In genomic region chr12:7921181-7921580, GRCh38 we compare ENCODE assay signal across 11 cellular contexts. TPM values are rescaled to one million over a fixed set of nuclear protein-coding genes. Genes with fewer than 3 reads are reported as not detected.
DNase-seq lines count a peak whose midpoint lies in the region; ATAC-seq and TF ChIP-seq lines count a peak whose summit lies in the region.
"Not testable (repeated sequence)": the region's sequence is repeated elsewhere in the genome, so short reads cannot be mapped to it uniquely, and the experiment has no call there.
"Had no signal": no experiment of that assay in that cellular context is flagged by ENCODE, and none has a peak within 500 bp of the region (broad histone marks: within the 10 kb centered on the region; RNA-seq: fewer than 3 reads in every experiment).

No MANE protein-coding gene starts in this region.

- H2AK5ac ChIP-seq in trophoblast cell (ENCODE audit: low read length), result not testable (repeated sequence)

- peaks cover 19 to 76% (median 35%) of the 10 kb centered on the region in 3 donors for H3K36me3 Mint-ChIP-seq in CD8-positive, alpha-beta memory T cell
- H3K36me3 Mint-ChIP-seq in T-cell, result peaks cover 63% of the 10 kb centered on the region
- H3K36me3 Mint-ChIP-seq in activated T-cell treated with anti-CD3 and anti-CD28 coated beads, Interleukin-2, amount 50 U/mL, for 24 hours (ENCODE audit: low read depth), result peaks cover 82% of the 10 kb centered on the region
- H3K36me3 Mint-ChIP-seq in activated naive CD8-positive, alpha-beta T cell treated with anti-CD3 and anti-CD28 coated beads, Interleukin-2, amount 50 U/mL, for 24 hours (ENCODE audit: low read depth), result peaks cover 60% of the 10 kb centered on the region
- H3K36me3 Mint-ChIP-seq in endodermal cell (ENCODE audit: low read depth), result peaks cover 75% of the 10 kb centered on the region
- H3K36me3 Mint-ChIP-seq in mesothelial cell of epicardium, result peaks cover 39% of the 10 kb centered on the region

- H2BK120ac ChIP-seq in trophoblast cell (ENCODE audit: insufficient read depth, low read length, poor library complexity), result peak overlapping the region; percentile 24

- not testable (repeated sequence) for H3K79me1 ChIP-seq in trophoblast cell (ENCODE audit: low read length)

- H3K9me3 Mint-ChIP-seq in CD8-positive, alpha-beta memory T cell; T-cell; activated T-cell treated with anti-CD3 and anti-CD28 coated beads, Interleukin-2, amount 50 U/mL, for 24 hours; activated naive CD8-positive, alpha-beta T cell treated with anti-CD3 and anti-CD28 coated beads, Interleukin-2, amount 50 U/mL, for 24 hours; endodermal cell; mesothelial cell of epicardium: not testable (repeated sequence)

- peak overlapping the region in 5 of 8 donors; percentile 4 to 70 (median 57) for H3K27ac Mint-ChIP-seq in CD8-positive, alpha-beta memory T cell
- H3K27ac Mint-ChIP-seq in T-cell (peak overlapping the region; percentile 22 to 43), endodermal cell (peak overlapping the region; percentile 52), mesothelial cell of epicardium (peak overlapping the region; percentile 72)
- peak overlapping the region; percentile 50 for H3K27ac Mint-ChIP-seq in activated T-cell treated with anti-CD3 and anti-CD28 coated beads, Interleukin-2, amount 50 U/mL, for 24 hours
- peak overlapping the region; percentile 31 for H3K27ac Mint-ChIP-seq in activated naive CD8-positive, alpha-beta T cell treated with anti-CD3 and anti-CD28 coated beads, Interleukin-2, amount 50 U/mL, for 24 hours

- not testable (repeated sequence) for H2AFZ ChIP-seq in trophoblast cell (ENCODE audit: insufficient read depth, low read length, poor library complexity)

- whole genome bisulfite sequencing in endodermal cell (ENCODE audit: insufficient coverage in 1 of 2, insufficient read length in 1 of 2), 2 experiments, result 88% methylated on average over 6 of the region's 12 CpGs; no CpG with 5 or more reads in 1 of the 2 experiments
- WGBS in trophoblast cell (ENCODE audit: extremely low coverage, insufficient coverage, insufficient read length), result no CpG with 5 or more reads among the region's 12 CpGs

- H3K27ac ChIP-seq in CD8-positive, alpha-beta memory T cell (ENCODE audit: low read depth, low read length); endodermal cell (ENCODE audit: low read depth, low read length); trophoblast cell (ENCODE audit: low read depth, low read length); upper lobe of right lung: not testable (repeated sequence)

- H3K18ac ChIP-seq in trophoblast cell (ENCODE audit: low read length), result peak overlapping the region; percentile 40

- peaks cover 50% of the 10 kb centered on the region for H3K36me3 ChIP-seq in CD8-positive, alpha-beta memory T cell (ENCODE audit: insufficient read depth, low read length)
- H3K36me3 ChIP-seq in endodermal cell (ENCODE audit: control insufficient read depth, insufficient read depth, low read length) (peaks cover 69% of the 10 kb centered on the region), trophoblast cell (ENCODE audit: control insufficient read depth in 1 of 2, insufficient read depth in 2 of 2, low read length in 2 of 2) (peaks cover 41 to 54% of the 10 kb centered on the region in 2 experiments), upper lobe of right lung (peaks cover 73% of the 10 kb centered on the region)

- H3K14ac ChIP-seq in trophoblast cell (ENCODE audit: low read length), result not testable (repeated sequence)

- H3K27me3 ChIP-seq in CD8-positive, alpha-beta memory T cell (ENCODE audit: insufficient read depth, low read length, poor library complexity, severe bottlenecking); endodermal cell (ENCODE audit: control insufficient read depth, insufficient read depth, low read length, poor library complexity, severe bottlenecking); trophoblast cell (ENCODE audit: insufficient read depth, low read length); upper lobe of right lung: not testable (repeated sequence)

- ATAC-seq in T-cell (replicated peaks in 1 of 4); activated naive CD8-positive, alpha-beta T cell treated with anti-CD3 and anti-CD28 coated beads, Interleukin-2, amount 50 U/mL, for 24 hours: not testable (repeated sequence)
- peak; percentile 14 for ATAC-seq in upper lobe of right lung

- H4K91ac ChIP-seq in trophoblast cell (ENCODE audit: low read depth, low read length), result peak overlapping the region; percentile 19

- DNase-seq in CD8-positive, alpha-beta memory T cell; T-cell; activated T-cell treated with anti-CD3 and anti-CD28 coated beads, Interleukin-2, amount 50 U/mL, for 24 hours; activated naive CD8-positive, alpha-beta T cell treated with anti-CD3 and anti-CD28 coated beads, Interleukin-2, amount 50 U/mL, for 24 hours; endodermal cell; mesothelial cell of epicardium (ENCODE audit: low spot score in 2 of 2, unreplicated experiment in 2 of 2); trophoblast cell; upper lobe of right lung: not testable (repeated sequence)

- H3K4me3 Mint-ChIP-seq in CD8-positive, alpha-beta memory T cell, result peak overlapping the region in 2 of 7 donors; percentile 4 to 53
- peak overlapping the region in 1 of 3 donors; percentile 42 for H3K4me3 Mint-ChIP-seq in T-cell
- not testable (repeated sequence) for H3K4me3 Mint-ChIP-seq in activated T-cell treated with anti-CD3 and anti-CD28 coated beads, Interleukin-2, amount 50 U/mL, for 24 hours; activated naive CD8-positive, alpha-beta T cell treated with anti-CD3 and anti-CD28 coated beads, Interleukin-2, amount 50 U/mL, for 24 hours; mesothelial cell of epicardium
- H3K4me3 Mint-ChIP-seq in endodermal cell, result peak overlapping the region; percentile 14

- not testable (repeated sequence) for TF ChIP-seq CTCF in endodermal cell (conservative IDR thresholded peaks at IDR 0.05); mesothelial cell of epicardium (IDR thresholded peaks at IDR 0.05; ENCODE audit: unreplicated experiment); upper lobe of right lung (IDR thresholded peaks at IDR 0.05)

- intact Hi-C loops in upper lobe of right lung (cut with DNase I), result not testable (repeated sequence)

- not testable (repeated sequence) for H2BK5ac ChIP-seq in trophoblast cell (ENCODE audit: low read depth, low read length, poor library complexity)

- peaks cover 10% of the 10 kb centered on the region for H3K4me1 ChIP-seq in CD8-positive, alpha-beta memory T cell (ENCODE audit: insufficient read depth, low read length)
- not testable (repeated sequence) for H3K4me1 ChIP-seq in endodermal cell (ENCODE audit: control insufficient read depth, insufficient read depth, low read length); trophoblast cell (ENCODE audit: control insufficient read depth in 1 of 2, insufficient read depth in 2 of 2, low read length in 2 of 2); upper lobe of right lung

- H4K8ac ChIP-seq in trophoblast cell (ENCODE audit: low read depth, low read length), result peak overlapping the region; percentile 69

- not testable (repeated sequence) for H3K23ac ChIP-seq in trophoblast cell (ENCODE audit: low read length)

- H3K4me3 ChIP-seq in CD8-positive, alpha-beta memory T cell (ENCODE audit: low read length); trophoblast cell (ENCODE audit: low read depth, low read length); upper lobe of right lung: not testable (repeated sequence)
- peak overlapping the region; percentile 65 for H3K4me3 ChIP-seq in endodermal cell (ENCODE audit: low read length)

- peak overlapping the region; percentile 15 for H3K9ac ChIP-seq in endodermal cell (ENCODE audit: extremely low read depth, low read length, poor library complexity, severe bottlenecking)
- H3K9ac ChIP-seq in trophoblast cell (ENCODE audit: low read length), result not testable (repeated sequence)

- peaks cover 44 to 69% (median 63%) of the 10 kb centered on the region in 3 donors for H3K4me1 Mint-ChIP-seq in CD8-positive, alpha-beta memory T cell
- H3K4me1 Mint-ChIP-seq in T-cell, result peaks cover 53 to 61% (median 57%) of the 10 kb centered on the region in 3 donors
- H3K4me1 Mint-ChIP-seq in activated T-cell treated with anti-CD3 and anti-CD28 coated beads, Interleukin-2, amount 50 U/mL, for 24 hours (ENCODE audit: low read depth), result peaks cover 45% of the 10 kb centered on the region
- peaks cover 27% of the 10 kb centered on the region for H3K4me1 Mint-ChIP-seq in activated naive CD8-positive, alpha-beta T cell treated with anti-CD3 and anti-CD28 coated beads, Interleukin-2, amount 50 U/mL, for 24 hours
- peaks cover 43% of the 10 kb centered on the region for H3K4me1 Mint-ChIP-seq in endodermal cell
- peaks cover 16% of the 10 kb centered on the region for H3K4me1 Mint-ChIP-seq in mesothelial cell of epicardium

- not testable (repeated sequence) for H3K9me3 ChIP-seq in CD8-positive, alpha-beta memory T cell (ENCODE audit: low read length); endodermal cell (ENCODE audit: control insufficient read depth, low read length); trophoblast cell (ENCODE audit: insufficient read depth, low read depth, low read length); upper lobe of right lung

- POLR2A ChIA-PET in CD8-positive, alpha-beta memory T cell (lab: Charles Lee), result not testable (repeated sequence)
- POLR2A ChIA-PET in T-cell (lab: Charles Lee), result interaction anchor here (0.6 to 1.4 kb wide), 7 partner anchors 12 to 1169 kb away, joined by 3 to 18 read pairs (median 4); partner anchors contain the start of gene SLC2A3 (in 1 of the 2)

- H2BK12ac ChIP-seq in trophoblast cell (ENCODE audit: low read length), result not testable (repeated sequence)

- not testable (repeated sequence) for H3K4ac ChIP-seq in trophoblast cell (ENCODE audit: low read depth, low read length)

- H3K79me2 ChIP-seq in trophoblast cell (ENCODE audit: control insufficient read depth, insufficient read depth, low read length, poor library complexity), result not testable (repeated sequence)

- CTCF ChIA-PET in CD8-positive, alpha-beta memory T cell (lab: Charles Lee), result interaction anchor here (1.1 to 2.3 kb wide), 2 partner anchors 12 to 14 kb away, joined by 3 to 15 read pairs; no protein-coding TSS in a partner anchor
- CTCF ChIA-PET in T-cell (lab: Charles Lee), result interaction anchor here (0.7 to 1.4 kb wide), 2 partner anchors 40 to 123 kb away, joined by 3 read pairs; no protein-coding TSS in a partner anchor

- H3K27me3 Mint-ChIP-seq in CD8-positive, alpha-beta memory T cell; T-cell; activated T-cell treated with anti-CD3 and anti-CD28 coated beads, Interleukin-2, amount 50 U/mL, for 24 hours; activated naive CD8-positive, alpha-beta T cell treated with anti-CD3 and anti-CD28 coated beads, Interleukin-2, amount 50 U/mL, for 24 hours; endodermal cell (ENCODE audit: insufficient read depth); mesothelial cell of epicardium (ENCODE audit: low read depth): not testable (repeated sequence)

- H3K4me2 ChIP-seq in trophoblast cell (ENCODE audit: low read length), result not testable (repeated sequence)

- H4K12ac ChIP-seq in trophoblast cell (ENCODE audit: low read depth, low read length), result not testable (repeated sequence)

RNA-seq across cellular contexts. Expression of gene SLC2A3, which starts 14.8 kb away (rescaled TPM):
- total RNA-seq in CD8-positive, alpha-beta memory T cell, result 100 to 1,000 TPM; 105 to 106 TPM
- polyA plus RNA-seq in CD8-positive, alpha-beta memory T cell, result 96.6 TPM
- 100 to 1,000 TPM; 125 to 803 (median 160) TPM for total RNA-seq in T-cell
- total RNA-seq in endodermal cell, result 1,000 to 10,000 TPM; 1,330 to 2,480 TPM
- polyA plus RNA-seq in endodermal cell (2013, experiment 1 of 2), result 758 TPM
- polyA plus RNA-seq in endodermal cell (2013, experiment 2 of 2), result 902 TPM
- 170 to 186 TPM (median 186 TPM) in 3 replicates for total RNA-seq in mesothelial cell of epicardium
- 1,584 and 1,664 TPM in 2 replicates for polyA plus RNA-seq in trophoblast cell (2013)
- total RNA-seq in upper lobe of right lung, result 153 TPM

RNA-seq across cellular contexts. Expression of gene SLC2A14, which starts 48.5 kb away (rescaled TPM):
- under 1 TPM; 0.13 to 0.15 TPM for total RNA-seq in CD8-positive, alpha-beta memory T cell
- not detected for polyA plus RNA-seq in CD8-positive, alpha-beta memory T cell
- total RNA-seq in T-cell (1 to 10 TPM in 1 of 5 donors, under 1 TPM in 4; 0.10 to 2.5 (median 0.21) TPM), endodermal cell (10 to 100 TPM; 35.9 to 70.9 TPM), mesothelial cell of epicardium (4.7 to 5.1 TPM (median 4.9 TPM) in 3 replicates), upper lobe of right lung (not detected)
- polyA plus RNA-seq in endodermal cell (2013, experiment 1 of 2), result 0.50 TPM
- 0.54 TPM for polyA plus RNA-seq in endodermal cell (2013, experiment 2 of 2)
- polyA plus RNA-seq in trophoblast cell (2013), result 17.6 TPM in 2 replicates
- total RNA-seq: M059J, Right ventricle myocardium superior, SJSA1 had no signal
